ENCODE assay signal across 8 cellular contexts in the genomic region with DNA sequence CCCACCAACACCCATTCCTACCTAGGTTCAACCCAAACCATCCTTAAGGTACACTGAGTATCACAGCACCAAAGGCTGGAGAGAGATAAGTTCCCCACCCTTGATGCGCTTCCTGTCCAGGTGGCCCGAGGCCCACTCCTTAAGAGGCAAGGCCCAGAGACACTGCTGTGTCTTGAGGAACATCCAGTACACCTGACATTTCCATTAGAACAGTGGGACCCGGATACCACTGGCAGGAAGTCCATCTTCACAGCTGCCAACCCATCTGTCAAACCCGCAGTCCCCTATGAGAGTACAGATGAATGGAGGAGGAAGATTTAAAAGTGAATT. TPM values are rescaled to one million over a fixed set of nuclear protein-coding genes. Genes with fewer than 3 reads are reported as not detected.
A peak's percentile ranks its signal among the peaks of the same experiment; 100 is the strongest.
DNase-seq lines count a peak whose midpoint lies in the region; ATAC-seq and TF ChIP-seq lines count a peak whose summit lies in the region.

No MANE protein-coding gene starts in this region.

- DNase-seq in NCI-H1092 treated with DMSO at 0.1 percent for 48 hours (lab: John Stamatoyannopoulos, UW) (peak; percentile 11), NCI-H1092 (lab: John Stamatoyannopoulos, UW) (no peak), T-helper 17 cell (no peak), glutamatergic neuron (no peak), LoVo (ENCODE audit: low spot score) (no peak), D341Med (ENCODE audit: low spot score) (no peak)
- DNase-seq in stimulated activated effector memory CD8-positive, alpha-beta T cell treated with anti-CD3 and anti-CD28 coated beads, Interleukin-12 subunit alpha, Interleukin-12 subunit beta, amount 100 ng/mL, for 72 hours (ENCODE audit: low spot score in 2 of 2): no peak

- no peaks in the 10 kb centered on the region for H3K27me3 Mint-ChIP-seq in T-helper 17 cell
- peaks cover 7% of the 10 kb centered on the region for H3K27me3 Mint-ChIP-seq in glutamatergic neuron (ENCODE audit: unreplicated experiment)

- no peak for TF ChIP-seq CTCF in glutamatergic neuron (IDR thresholded peaks at IDR 0.05; ENCODE audit: partially characterized antibody, unreplicated experiment)

- H3K9me3 Mint-ChIP-seq in glutamatergic neuron (ENCODE audit: unreplicated experiment): peaks cover 12% of the 10 kb centered on the region
- no peaks in the 10 kb centered on the region for H3K9me3 Mint-ChIP-seq in stimulated activated effector memory CD8-positive, alpha-beta T cell treated with anti-CD3 and anti-CD28 coated beads, Interleukin-12 subunit alpha, Interleukin-12 subunit beta, amount 100 ng/mL, for 72 hours

- H3K4me3 Mint-ChIP-seq in T-helper 17 cell: peak overlapping the region; percentile 87
- peak overlapping the region; percentile 91 for H3K4me3 Mint-ChIP-seq in glutamatergic neuron (ENCODE audit: unreplicated experiment)
- H3K4me3 Mint-ChIP-seq in stimulated activated effector memory CD8-positive, alpha-beta T cell treated with anti-CD3 and anti-CD28 coated beads, Interleukin-12 subunit alpha, Interleukin-12 subunit beta, amount 100 ng/mL, for 72 hours: peak overlapping the region; percentile 80

- no peak for ATAC-seq in T-helper 17 cell
- ATAC-seq in stimulated activated effector memory CD8-positive, alpha-beta T cell treated with anti-CD3 and anti-CD28 coated beads, Interleukin-12 subunit alpha, Interleukin-12 subunit beta, amount 100 ng/mL, for 72 hours: no peak
- no peak for ATAC-seq in HG03108 (IDR thresholded peaks at IDR 0.05; ENCODE audit: unreplicated experiment)

- H3K36me3 Mint-ChIP-seq in T-helper 17 cell (ENCODE audit: low read depth) (no peaks in the 10 kb centered on the region), glutamatergic neuron (ENCODE audit: unreplicated experiment) (no peaks in the 10 kb centered on the region)
- peaks cover 5% of the 10 kb centered on the region for H3K36me3 Mint-ChIP-seq in stimulated activated effector memory CD8-positive, alpha-beta T cell treated with anti-CD3 and anti-CD28 coated beads, Interleukin-12 subunit alpha, Interleukin-12 subunit beta, amount 100 ng/mL, for 72 hours

- peak overlapping the region; percentile 73 for H3K27ac Mint-ChIP-seq in T-helper 17 cell
- peak overlapping the region; percentile 96 for H3K27ac Mint-ChIP-seq in glutamatergic neuron (ENCODE audit: unreplicated experiment)
- peak overlapping the region; percentile 78 for H3K27ac Mint-ChIP-seq in stimulated activated effector memory CD8-positive, alpha-beta T cell treated with anti-CD3 and anti-CD28 coated beads, Interleukin-12 subunit alpha, Interleukin-12 subunit beta, amount 100 ng/mL, for 72 hours

- H3K9me3 ChIP-seq in T-helper 17 cell (ENCODE audit: control insufficient read depth, low read length, poor library complexity, severe bottlenecking): no peaks in the 10 kb centered on the region

- peaks cover 12% of the 10 kb centered on the region for H3K4me1 Mint-ChIP-seq in T-helper 17 cell
- peaks cover 13% of the 10 kb centered on the region for H3K4me1 Mint-ChIP-seq in glutamatergic neuron (ENCODE audit: low read depth, unreplicated experiment)
- H3K4me1 Mint-ChIP-seq in stimulated activated effector memory CD8-positive, alpha-beta T cell treated with anti-CD3 and anti-CD28 coated beads, Interleukin-12 subunit alpha, Interleukin-12 subunit beta, amount 100 ng/mL, for 72 hours: peaks cover 9% of the 10 kb centered on the region

RNA-seq across cellular contexts. Expression of a gene that starts 0.3 kb away (rescaled TPM):
- total RNA-seq in T-helper 17 cell: 1 to 10 TPM; 3.0 to 3.7 TPM
- total RNA-seq in glutamatergic neuron (ENCODE audit: unreplicated experiment): 41.7 TPM

RNA-seq across cellular contexts. Expression of a gene that starts 23.5 kb away (rescaled TPM):
- total RNA-seq in T-helper 17 cell (10 to 100 TPM; 13.0 to 14.0 TPM), glutamatergic neuron (ENCODE audit: unreplicated experiment) (22.0 TPM)
